Comparison of ENCODE assay signal across 31 cellular contexts in the genomic region with DNA sequence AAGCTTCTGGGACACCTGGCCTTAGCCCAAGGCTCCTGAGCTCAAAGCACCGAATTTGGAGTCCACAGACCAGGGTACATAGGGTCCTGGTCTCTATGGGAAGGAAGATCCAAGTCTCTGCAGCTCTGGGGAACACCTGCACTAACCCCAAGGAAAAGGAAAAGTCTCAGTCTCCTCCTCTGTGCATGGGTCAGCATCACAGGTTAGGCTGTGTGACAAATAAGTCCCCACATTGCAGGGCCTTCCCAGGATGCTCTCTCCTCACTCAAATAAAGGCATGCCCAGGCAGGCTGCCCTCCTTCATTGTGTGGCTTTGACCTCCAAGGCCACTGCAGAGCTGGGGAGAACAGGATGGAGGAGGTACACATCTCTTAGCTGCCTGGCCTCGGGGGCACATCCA.
"Had no signal": no experiment of that assay in that cellular context is flagged by ENCODE, and none has a peak within 500 bp of the region (broad histone marks: within the 10 kb centered on the region; RNA-seq: fewer than 3 reads in every experiment).

No MANE protein-coding gene starts in this region.

- H3K36me3 ChIP-seq: adrenal gland, cardiac muscle cell, colonic mucosa, gastrocnemius medialis, heart right ventricle had no signal

- H3K4me3 Mint-ChIP-seq: activated CD4-positive, alpha-beta memory T cell treated with anti-CD3 and anti-CD28 coated beads for 36 hours; activated CD4-positive, alpha-beta T cell treated with anti-CD3 and anti-CD28 coated beads for 36 hours; activated CD4-positive, alpha-beta T cell treated with anti-CD3 and anti-CD28 coated beads, Interleukin-2, amount 10 ng/mL, durations not matched to agents 24 days and 14 days; activated CD8-positive, alpha-beta memory T cell treated with anti-CD3 and anti-CD28 coated beads, Interleukin-2, amount 10 ng/mL, durations not matched to agents 7 days and 5 days; activated CD8-positive, alpha-beta T cell treated with anti-CD3 and anti-CD28 coated beads, Interleukin-2, amount 10 ng/mL, durations not matched to agents 7 days and 5 days; activated naive CD4-positive, alpha-beta T cell treated with anti-CD3 and anti-CD28 coated beads for 36 hours; activated naive CD4-positive, alpha-beta T cell treated with anti-CD3 and anti-CD28 coated beads, Interleukin-2, amount 50 U/mL, for 24 hours; activated naive CD8-positive, alpha-beta T cell treated with anti-CD3 and anti-CD28 coated beads for 36 hours; activated naive CD8-positive, alpha-beta T cell treated with anti-CD3 and anti-CD28 coated beads, Interleukin-2, amount 50 U/mL, for 24 hours; activated T-helper 1 cell treated with anti-CD3 and anti-CD28 coated beads, Interleukin-12 subunit alpha, Interleukin-12 subunit beta, Interleukin-2, Interleukin-4 antibody, amounts not matched to agents 30 ng/mL and 10 ng/mL and 1 ng/mL, durations not matched to agents 14 hours and 24 hours and 36 hours had no signal

- H3K4me3 ChIP-seq: adrenal gland, body of pancreas, cardiac muscle cell, colonic mucosa, gastrocnemius medialis, heart right ventricle had no signal

- H3K36me3 Mint-ChIP-seq: activated CD4-positive, alpha-beta memory T cell treated with anti-CD3 and anti-CD28 coated beads for 36 hours; activated CD8-positive, alpha-beta memory T cell treated with anti-CD3 and anti-CD28 coated beads, Interleukin-2, amount 10 ng/mL, durations not matched to agents 7 days and 5 days; activated naive CD4-positive, alpha-beta T cell treated with anti-CD3 and anti-CD28 coated beads, Interleukin-2, amount 50 U/mL, for 24 hours; activated naive CD8-positive, alpha-beta T cell treated with anti-CD3 and anti-CD28 coated beads for 36 hours had no signal

- H3K27ac Mint-ChIP-seq: activated CD4-positive, alpha-beta memory T cell treated with anti-CD3 and anti-CD28 coated beads for 36 hours; activated CD4-positive, alpha-beta T cell treated with anti-CD3 and anti-CD28 coated beads for 36 hours; activated CD4-positive, alpha-beta T cell treated with anti-CD3 and anti-CD28 coated beads, Interleukin-2, amount 10 ng/mL, durations not matched to agents 24 days and 14 days; activated CD8-positive, alpha-beta memory T cell treated with anti-CD3 and anti-CD28 coated beads, Interleukin-2, amount 10 ng/mL, durations not matched to agents 7 days and 5 days; activated CD8-positive, alpha-beta T cell treated with anti-CD3 and anti-CD28 coated beads, Interleukin-2, amount 10 ng/mL, durations not matched to agents 7 days and 5 days; activated naive CD4-positive, alpha-beta T cell treated with anti-CD3 and anti-CD28 coated beads for 36 hours; activated naive CD4-positive, alpha-beta T cell treated with anti-CD3 and anti-CD28 coated beads, Interleukin-2, amount 50 U/mL, for 24 hours; activated naive CD8-positive, alpha-beta T cell treated with anti-CD3 and anti-CD28 coated beads for 36 hours; activated naive CD8-positive, alpha-beta T cell treated with anti-CD3 and anti-CD28 coated beads, Interleukin-2, amount 50 U/mL, for 24 hours; activated T-helper 1 cell treated with anti-CD3 and anti-CD28 coated beads, Interleukin-12 subunit alpha, Interleukin-12 subunit beta, Interleukin-2, Interleukin-4 antibody, amounts not matched to agents 30 ng/mL and 10 ng/mL and 1 ng/mL, durations not matched to agents 14 hours and 24 hours and 36 hours; activated T-helper 2 cell treated with anti-CD3 and anti-CD28 coated beads, Interferon-gamma antibody, Interleukin-2, Interleukin-4, amounts not matched to agents 10 μg/mL and 5 μg/mL and 100 μg/mL, durations not matched to agents 14 hours and 24 hours and 36 hours had no signal

- DNase-seq: activated CD4-positive, alpha-beta memory T cell treated with anti-CD3 and anti-CD28 coated beads for 36 hours; activated CD4-positive, alpha-beta T cell treated with anti-CD3 and anti-CD28 coated beads for 36 hours; activated CD4-positive, alpha-beta T cell treated with anti-CD3 and anti-CD28 coated beads, Interleukin-2, amount 10 ng/mL, durations not matched to agents 24 days and 14 days; activated CD4-positive, CD25-positive, alpha-beta regulatory T cell; activated CD4-positive, CD25-positive, alpha-beta regulatory T cell treated with anti-CD3 and anti-CD28 coated beads, Interleukin-2, amount 50 U/mL, for 72 hours; activated CD8-positive, alpha-beta memory T cell treated with anti-CD3 and anti-CD28 coated beads, Interleukin-2, amount 10 ng/mL, durations not matched to agents 7 days and 5 days; activated CD8-positive, alpha-beta memory T cell treated with anti-CD3 and anti-CD28 coated beads, Interleukin-2, amount 50 U/mL, for 4 hours; activated CD8-positive, alpha-beta T cell treated with anti-CD3 and anti-CD28 coated beads, Interleukin-2, amount 10 ng/mL, durations not matched to agents 7 days and 5 days; activated effector memory CD4-positive, alpha-beta T cell treated with anti-CD3 and anti-CD28 coated beads, Interleukin-2, amount 50 U/mL, for 16 hours; activated naive CD4-positive, alpha-beta T cell treated with anti-CD3 and anti-CD28 coated beads for 36 hours; activated naive CD8-positive, alpha-beta T cell treated with anti-CD3 and anti-CD28 coated beads for 36 hours; activated naive CD8-positive, alpha-beta T cell treated with anti-CD3 and anti-CD28 coated beads, Interleukin-2, amount 50 U/mL, for 24 hours; activated T-cell treated with anti-CD3 and anti-CD28 coated beads, Interleukin-2, amount 50 U/mL, for 1 hour; activated T-cell treated with anti-CD3 and anti-CD28 coated beads, Interleukin-2, amount 50 U/mL, for 48 hours; adrenal gland; amygdala; aorta; body of pancreas; central memory CD4-positive, alpha-beta T cell; cerebellar nuclear complex; colonic mucosa; effector CD8-positive, alpha-beta T cell; foreskin keratinocyte; gastrocnemius medialis; heart right ventricle; T-helper 2 cell had no signal

- H3K27me3 Mint-ChIP-seq: activated CD4-positive, alpha-beta memory T cell treated with anti-CD3 and anti-CD28 coated beads for 36 hours; activated CD4-positive, alpha-beta T cell treated with anti-CD3 and anti-CD28 coated beads for 36 hours; activated naive CD4-positive, alpha-beta T cell treated with anti-CD3 and anti-CD28 coated beads, Interleukin-2, amount 50 U/mL, for 24 hours; activated naive CD8-positive, alpha-beta T cell treated with anti-CD3 and anti-CD28 coated beads for 36 hours; activated naive CD8-positive, alpha-beta T cell treated with anti-CD3 and anti-CD28 coated beads, Interleukin-2, amount 50 U/mL, for 24 hours had no signal

- ATAC-seq: activated CD4-positive, alpha-beta T cell treated with anti-CD3 and anti-CD28 coated beads for 36 hours; activated CD8-positive, alpha-beta memory T cell treated with anti-CD3 and anti-CD28 coated beads, Interleukin-2, amount 10 ng/mL, durations not matched to agents 7 days and 5 days; activated CD8-positive, alpha-beta T cell treated with anti-CD3 and anti-CD28 coated beads, Interleukin-2, amount 10 ng/mL, durations not matched to agents 7 days and 5 days; activated naive CD8-positive, alpha-beta T cell treated with anti-CD3 and anti-CD28 coated beads, Interleukin-2, amount 50 U/mL, for 24 hours; body of pancreas; foreskin keratinocyte; gastrocnemius medialis; heart right ventricle had no signal

- H3K9me3 Mint-ChIP-seq: activated CD4-positive, alpha-beta T cell treated with anti-CD3 and anti-CD28 coated beads, Interleukin-2, amount 10 ng/mL, durations not matched to agents 24 days and 14 days; activated naive CD4-positive, alpha-beta T cell treated with anti-CD3 and anti-CD28 coated beads, Interleukin-2, amount 50 U/mL, for 24 hours; activated T-helper 2 cell treated with anti-CD3 and anti-CD28 coated beads, Interferon-gamma antibody, Interleukin-2, Interleukin-4, amounts not matched to agents 10 μg/mL and 5 μg/mL and 100 μg/mL, durations not matched to agents 14 hours and 24 hours and 36 hours had no signal

- H3K27ac ChIP-seq: adrenal gland, body of pancreas, cardiac muscle cell, colonic mucosa, epithelial cell of prostate, foreskin keratinocyte, gastrocnemius medialis, heart right ventricle had no signal

- H3K4me1 ChIP-seq: colonic mucosa, foreskin keratinocyte, gastrocnemius medialis had no signal

- H3K9me3 ChIP-seq: adrenal gland, body of pancreas, colonic mucosa, gastrocnemius medialis had no signal

- H3K27me3 ChIP-seq: adrenal gland, body of pancreas, cardiac muscle cell, colonic mucosa, gastrocnemius medialis, heart right ventricle had no signal

- H3K4me1 Mint-ChIP-seq: activated CD8-positive, alpha-beta memory T cell treated with anti-CD3 and anti-CD28 coated beads, Interleukin-2, amount 10 ng/mL, durations not matched to agents 7 days and 5 days had no signal
